ENCODE assay signal across 23 cellular contexts in genomic region chr1:243725846-243726245, GRCh38.
DNase-seq lines count a peak whose midpoint lies in the region; ATAC-seq, FAIRE-seq and TF ChIP-seq lines count a peak whose summit lies in the region.
"Had no signal": no experiment of that assay in that cellular context is flagged by ENCODE, and none has a peak within 500 bp of the region (broad histone marks: within the 10 kb centered on the region; RNA-seq: fewer than 3 reads in every experiment).

No MANE protein-coding gene starts in this region.

- no peak overlapping the region for H4K91ac ChIP-seq in trophoblast cell (ENCODE audit: low read depth, low read length)

- ATAC-seq in sciatic nerve (no peak), GM21526 (IDR thresholded peaks at IDR 0.05; ENCODE audit: low FRiP score, unreplicated experiment) (no peak)
- ATAC-seq: CD8-positive, alpha-beta T cell; PC-3 had no signal

- H2BK12ac ChIP-seq in trophoblast cell (ENCODE audit: low read length): no peak overlapping the region

- POLR2A ChIA-PET in activated CD4-positive, alpha-beta memory T cell treated with anti-CD3 and anti-CD28 coated beads for 36 hours (lab: Charles Lee): no interaction called here

- peaks cover 31% of the 10 kb centered on the region for H3K79me2 ChIP-seq in astrocyte (ENCODE audit: insufficient read depth, low read length)
- H3K79me2 ChIP-seq in trophoblast cell (ENCODE audit: control insufficient read depth, insufficient read depth, low read length, poor library complexity): no peaks in the 10 kb centered on the region

- no peak overlapping the region for H2BK5ac ChIP-seq in trophoblast cell (ENCODE audit: low read depth, low read length, poor library complexity)

- intact Hi-C loops in CD14-positive monocyte (cut with micrococcal nuclease) (loop anchor here (10.0 kb wide), 2 partner anchors 319 to 329 kb away; partner anchors contain the start of gene ZBTB18 (in 1 of the 2)), sciatic nerve (cut with DNase I) (no loop called here)
- intact Hi-C loops in activated CD4-positive, alpha-beta memory T cell treated with anti-CD3 and anti-CD28 coated beads for 36 hours (cut with micrococcal nuclease): no loop called here

- no CpG with 5 or more reads among the region's 3 CpGs for WGBS in trophoblast cell (ENCODE audit: extremely low coverage, insufficient coverage, insufficient read length)

- peaks cover 6 to 10% of the 10 kb centered on the region in 2 donors for H3K36me3 Mint-ChIP-seq in CD14-positive monocyte
- H3K36me3 Mint-ChIP-seq in astrocyte (ENCODE audit: low read depth, unreplicated experiment): peaks cover 7% of the 10 kb centered on the region
- H3K36me3 Mint-ChIP-seq in activated CD4-positive, alpha-beta memory T cell treated with anti-CD3 and anti-CD28 coated beads for 36 hours: peaks cover 7% of the 10 kb centered on the region

- H3K14ac ChIP-seq in trophoblast cell (ENCODE audit: low read length): no peak overlapping the region

- no peak overlapping the region for H2AK5ac ChIP-seq in trophoblast cell (ENCODE audit: low read length)

- no peak overlapping the region for H3K4ac ChIP-seq in trophoblast cell (ENCODE audit: low read depth, low read length)

- no peaks in the 10 kb centered on the region for H3K79me1 ChIP-seq in trophoblast cell (ENCODE audit: low read length)

- H3K27me3 Mint-ChIP-seq in CD14-positive monocyte (ENCODE audit: low read depth in 3 of 3) (no peaks in the 10 kb centered on the region), astrocyte (ENCODE audit: low read depth, unreplicated experiment) (no peaks in the 10 kb centered on the region)
- no peaks in the 10 kb centered on the region for H3K27me3 Mint-ChIP-seq in activated CD4-positive, alpha-beta memory T cell treated with anti-CD3 and anti-CD28 coated beads for 36 hours

- no peak overlapping the region for H3K18ac ChIP-seq in trophoblast cell (ENCODE audit: low read length)

- no peaks in the 10 kb centered on the region for H4K20me1 ChIP-seq in astrocyte (ENCODE audit: insufficient read depth, low read length)

- TF ChIP-seq CTCF in CD14-positive monocyte (IDR thresholded peaks at IDR 0.05): no peak
- no peak for TF ChIP-seq CTCF in astrocyte (IDR thresholded peaks at IDR 0.05; ENCODE audit: insufficient read depth, low read depth, low read length)

- H3K4me3 Mint-ChIP-seq in CD14-positive monocyte: no peak overlapping the region
- H3K4me3 Mint-ChIP-seq in astrocyte (ENCODE audit: unreplicated experiment): no peak overlapping the region
- H3K4me3 Mint-ChIP-seq in activated CD4-positive, alpha-beta memory T cell treated with anti-CD3 and anti-CD28 coated beads for 36 hours: no peak overlapping the region
- H3K4me3 Mint-ChIP-seq: CD8-positive, alpha-beta T cell had no signal

- H3K36me3 ChIP-seq in astrocyte (ENCODE audit: insufficient read depth, low read length) (no peaks in the 10 kb centered on the region), trophoblast cell (ENCODE audit: control insufficient read depth in 1 of 2, insufficient read depth in 2 of 2, low read length in 2 of 2) (peaks cover 0 to 4% of the 10 kb centered on the region in 2 experiments)
- H3K36me3 ChIP-seq: HAP-1 had no signal

- H3K4me1 ChIP-seq in astrocyte (ENCODE audit: insufficient read depth, low read length) (no peaks in the 10 kb centered on the region), trophoblast cell (ENCODE audit: control insufficient read depth in 1 of 2, insufficient read depth in 2 of 2, low read length in 2 of 2) (peaks cover 0 to 3% of the 10 kb centered on the region in 2 experiments)

- FAIRE-seq in G401.6 (lab: Jason Lieb, UNC) (peak; percentile 93), astrocyte (lab: Jason Lieb, UNC) (no peak)
- FAIRE-seq: A204.1 had no signal

- CTCF ChIA-PET in activated CD4-positive, alpha-beta memory T cell treated with anti-CD3 and anti-CD28 coated beads for 36 hours (lab: Charles Lee): interaction anchor here (1.2 kb wide), 1 partner anchor 14 kb away, joined by 3 read pairs; no protein-coding TSS in a partner anchor

- H3K4me2 ChIP-seq in astrocyte (ENCODE audit: low read length) (no peak overlapping the region), trophoblast cell (ENCODE audit: low read length) (no peak overlapping the region)

- H3K27ac ChIP-seq in astrocyte (ENCODE audit: low read depth, low read length) (no peak overlapping the region), trophoblast cell (ENCODE audit: low read depth, low read length) (no peak overlapping the region)

- no peak overlapping the region for H3K4me3 ChIP-seq in astrocyte (ENCODE audit: insufficient read depth, low read depth, low read length)
- no peak overlapping the region for H3K4me3 ChIP-seq in trophoblast cell (ENCODE audit: low read depth, low read length)
- H3K4me3 ChIP-seq: HAP-1 had no signal

- H3K4me1 Mint-ChIP-seq in CD14-positive monocyte: peaks cover 75% of the 10 kb centered on the region
- H3K4me1 Mint-ChIP-seq in astrocyte (ENCODE audit: low read depth, unreplicated experiment): peaks cover 23% of the 10 kb centered on the region
- peaks cover 41% of the 10 kb centered on the region for H3K4me1 Mint-ChIP-seq in activated CD4-positive, alpha-beta memory T cell treated with anti-CD3 and anti-CD28 coated beads for 36 hours (ENCODE audit: low read depth)

- H2AFZ ChIP-seq in astrocyte (ENCODE audit: low read depth, low read length): no peak overlapping the region
- H2AFZ ChIP-seq in trophoblast cell (ENCODE audit: insufficient read depth, low read length, poor library complexity): no peak overlapping the region

- no peak overlapping the region for H3K23ac ChIP-seq in trophoblast cell (ENCODE audit: low read length)

- H3K27ac Mint-ChIP-seq in CD14-positive monocyte (peak overlapping the region; percentile 50 to 100 (median 98)), astrocyte (ENCODE audit: unreplicated experiment) (no peak overlapping the region)
- no peak overlapping the region for H3K27ac Mint-ChIP-seq in activated CD4-positive, alpha-beta memory T cell treated with anti-CD3 and anti-CD28 coated beads for 36 hours
- H3K27ac Mint-ChIP-seq: CD8-positive, alpha-beta T cell had no signal

- H3K9me3 ChIP-seq in astrocyte (ENCODE audit: insufficient read depth, low read depth, low read length): no peaks in the 10 kb centered on the region
- H3K9me3 ChIP-seq in trophoblast cell (ENCODE audit: insufficient read depth, low read depth, low read length): no peaks in the 10 kb centered on the region
- H3K9me3 ChIP-seq: HAP-1 had no signal

- H2BK120ac ChIP-seq in trophoblast cell (ENCODE audit: insufficient read depth, low read length, poor library complexity): no peak overlapping the region

- H3K27me3 ChIP-seq in astrocyte (ENCODE audit: insufficient read depth, low read length): no peaks in the 10 kb centered on the region
- H3K27me3 ChIP-seq in trophoblast cell (ENCODE audit: insufficient read depth, low read length): no peaks in the 10 kb centered on the region

- no peak overlapping the region for H4K12ac ChIP-seq in trophoblast cell (ENCODE audit: low read depth, low read length)

- no peak overlapping the region for H4K8ac ChIP-seq in trophoblast cell (ENCODE audit: low read depth, low read length)

- H3K9ac ChIP-seq in astrocyte (ENCODE audit: low read length): no peak overlapping the region
- H3K9ac ChIP-seq in trophoblast cell (ENCODE audit: low read length): no peak overlapping the region

- DNase-seq in CD14-positive monocyte (ENCODE audit: low spot score): no peak
- DNase-seq in astrocyte (ENCODE audit: low read depth): peak; percentile 12
- peak; percentile 47 to 86 for DNase-seq in trophoblast cell
- DNase-seq in activated CD4-positive, alpha-beta memory T cell treated with anti-CD3 and anti-CD28 coated beads for 36 hours: no peak
- DNase-seq in sciatic nerve (ENCODE audit: low spot score): no peak
- DNase-seq: AML-193; C1 segment of cervical spinal cord; CD8-positive, alpha-beta T cell; DMS79 treated with DMSO at 0.1 percent for 48 hours; GOT3; KBM-7; NCI-H1105; NCI-H1436 treated with DMSO at 0.1 percent for 48 hours; NCI-H187 treated with DMSO at 0.1 percent for 48 hours; NCI-H2107; NCI-H524 treated with DMSO at 0.1 percent for 48 hours; NCI-H82; NK-92 treated with Interleukin-12 subunit alpha and Interleukin-12 subunit beta, amount 100 ng/mL, for 24 hours; PC-3 had no signal

- peaks cover under 1 to 8% (median 6%) of the 10 kb centered on the region in 7 donors for H3K9me3 Mint-ChIP-seq in CD14-positive monocyte
- peaks cover 3% of the 10 kb centered on the region for H3K9me3 Mint-ChIP-seq in astrocyte (ENCODE audit: unreplicated experiment)
- H3K9me3 Mint-ChIP-seq in activated CD4-positive, alpha-beta memory T cell treated with anti-CD3 and anti-CD28 coated beads for 36 hours: peaks cover 3% of the 10 kb centered on the region
- H3K9me3 Mint-ChIP-seq: CD8-positive, alpha-beta T cell had no signal

Comparison
In these comparisons a context has a peak if more than half of its experiments do, and no peak if none do; other contexts are left out.
1. DNase-seq: peak in astrocyte (single experiment) and trophoblast cell (2 of 2); none in CD14-positive monocyte (single experiment), activated CD4-positive, alpha-beta memory T cell treated with anti-CD3 and anti-CD28 coated beads for 36 hours (single experiment) and sciatic nerve (single experiment).
2. H3K27ac Mint-ChIP-seq: peak in CD14-positive monocyte (7 of 7); none in astrocyte (single experiment) and activated CD4-positive, alpha-beta memory T cell treated with anti-CD3 and anti-CD28 coated beads for 36 hours (single experiment).
3. intact Hi-C loops: an anchor here in CD14-positive monocyte (10.0 kb wide); none called in activated CD4-positive, alpha-beta memory T cell treated with anti-CD3 and anti-CD28 coated beads for 36 hours and sciatic nerve.